In genomic region chr10:3782456-3783312, GRCh38 we compare ENCODE assay signal across 8 cellular contexts. TPM values are rescaled to one million over a fixed set of nuclear protein-coding genes. Genes with fewer than 3 reads are reported as not detected.
DNase-seq lines count a peak whose midpoint lies in the region; ATAC-seq and TF ChIP-seq lines count a peak whose summit lies in the region.

No MANE protein-coding gene starts in this region.

- peaks cover 72% of the 10 kb centered on the region for H3K36me3 Mint-ChIP-seq in activated CD8-positive, alpha-beta T cell treated with anti-CD3 and anti-CD28 coated beads, Interleukin-2, amount 10 ng/mL, durations not matched to agents 7 days and 5 days (ENCODE audit: low read depth)
- H3K36me3 Mint-ChIP-seq in mesothelial cell of epicardium, result peaks cover 36% of the 10 kb centered on the region

- POLR2A ChIA-PET in activated CD8-positive, alpha-beta T cell treated with anti-CD3 and anti-CD28 coated beads, Interleukin-2, amount 10 ng/mL, durations not matched to agents 7 days and 5 days (lab: Charles Lee), result interaction anchor here (0.6 to 6.8 kb wide), 28 partner anchors 7 to 673 kb away, joined by 3 to 658 read pairs (median 8); partner anchors contain the start of gene PITRM1

- CTCF ChIA-PET in activated CD8-positive, alpha-beta T cell treated with anti-CD3 and anti-CD28 coated beads, Interleukin-2, amount 10 ng/mL, durations not matched to agents 7 days and 5 days (lab: Charles Lee), result interaction anchor here (0.6 to 3.0 kb wide), 16 partner anchors 17 to 544 kb away, joined by 3 to 20 read pairs (median 4); no protein-coding TSS in a partner anchor

- TF ChIP-seq POLR2A in erythroblast (IDR thresholded peaks at IDR 0.05; ENCODE audit: low read length) (peak; percentile 82), suprapubic skin (IDR thresholded peaks at IDR 0.05) (peak; percentile 10 to 57)

- no peak for TF ChIP-seq EP300 in suprapubic skin (IDR thresholded peaks at IDR 0.05)

- H3K9me3 ChIP-seq in BE2C (no peaks in the 10 kb centered on the region), suprapubic skin (no peaks in the 10 kb centered on the region)

- no peaks in the 10 kb centered on the region for H3K27me3 Mint-ChIP-seq in activated CD8-positive, alpha-beta T cell treated with anti-CD3 and anti-CD28 coated beads, Interleukin-2, amount 10 ng/mL, durations not matched to agents 7 days and 5 days (ENCODE audit: low read depth)
- no peaks in the 10 kb centered on the region for H3K27me3 Mint-ChIP-seq in mesothelial cell of epicardium (ENCODE audit: low read depth)

- H3K4me1 ChIP-seq in BE2C (peaks cover 5% of the 10 kb centered on the region; the same call in 1 of the 2 replicates), suprapubic skin (peaks cover 47% of the 10 kb centered on the region)

- peak overlapping the region; percentile 100 for H3K27ac ChIP-seq in suprapubic skin

- H3K36me3 ChIP-seq in BE2C (peaks cover 67% of the 10 kb centered on the region), suprapubic skin (peaks cover 42% of the 10 kb centered on the region)

- peak overlapping the region; percentile 99 for H3K4me3 ChIP-seq in BE2C (ENCODE audit: low read depth, low read length)
- peak overlapping the region; percentile 96 for H3K4me3 ChIP-seq in suprapubic skin

- TF ChIP-seq CTCF in BE2C (IDR thresholded peaks at IDR 0.05; ENCODE audit: low read depth, low read length) (no peak), mesothelial cell of epicardium (IDR thresholded peaks at IDR 0.05; ENCODE audit: unreplicated experiment) (no peak), suprapubic skin (IDR thresholded peaks at IDR 0.05) (no peak)

- peak overlapping the region; percentile 95 for H3K4me3 Mint-ChIP-seq in activated CD8-positive, alpha-beta T cell treated with anti-CD3 and anti-CD28 coated beads, Interleukin-2, amount 10 ng/mL, durations not matched to agents 7 days and 5 days
- peak overlapping the region; percentile 86 for H3K4me3 Mint-ChIP-seq in mesothelial cell of epicardium

- H3K27ac Mint-ChIP-seq in activated CD8-positive, alpha-beta T cell treated with anti-CD3 and anti-CD28 coated beads, Interleukin-2, amount 10 ng/mL, durations not matched to agents 7 days and 5 days, result peak overlapping the region; percentile 98
- peak overlapping the region; percentile 99 for H3K27ac Mint-ChIP-seq in mesothelial cell of epicardium

- no peaks in the 10 kb centered on the region for H3K9me3 Mint-ChIP-seq in activated CD8-positive, alpha-beta T cell treated with anti-CD3 and anti-CD28 coated beads, Interleukin-2, amount 10 ng/mL, durations not matched to agents 7 days and 5 days (ENCODE audit: insufficient read depth)
- no peaks in the 10 kb centered on the region for H3K9me3 Mint-ChIP-seq in mesothelial cell of epicardium

- ATAC-seq in GM19463 (IDR thresholded peaks at IDR 0.05; ENCODE audit: unreplicated experiment), result peak; percentile 15
- ATAC-seq in activated CD8-positive, alpha-beta T cell treated with anti-CD3 and anti-CD28 coated beads, Interleukin-2, amount 10 ng/mL, durations not matched to agents 7 days and 5 days, result peak; percentile 27

- under 1% methylated on average over 13 of the region's 13 CpGs for WGBS in suprapubic skin

- no peaks in the 10 kb centered on the region for H3K27me3 ChIP-seq in BE2C
- no peaks in the 10 kb centered on the region for H3K27me3 ChIP-seq in suprapubic skin

- DNase-seq in BE2C (peak; percentile 40), NCI-H226 (peak; percentile 76), erythroblast (lab: John Stamatoyannopoulos, UW) (peak; percentile 83 to 89), mesothelial cell of epicardium (ENCODE audit: low spot score in 2 of 2, unreplicated experiment in 2 of 2) (peak in 1 of 2 experiments; percentile 55), suprapubic skin (ENCODE audit: low spot score in 2 of 2) (peak in 1 of 2 donors; percentile 86), HPDE6-E6E7 (ENCODE audit: extremely low spot score) (no peak)
- DNase-seq in activated CD8-positive, alpha-beta T cell treated with anti-CD3 and anti-CD28 coated beads, Interleukin-2, amount 10 ng/mL, durations not matched to agents 7 days and 5 days, result peak; percentile 72

- peaks cover 63% of the 10 kb centered on the region for H3K4me1 Mint-ChIP-seq in activated CD8-positive, alpha-beta T cell treated with anti-CD3 and anti-CD28 coated beads, Interleukin-2, amount 10 ng/mL, durations not matched to agents 7 days and 5 days (ENCODE audit: low read depth)
- H3K4me1 Mint-ChIP-seq in mesothelial cell of epicardium, result peaks cover 61% of the 10 kb centered on the region

RNA-seq across cellular contexts. Expression of gene KLF6, which starts 2.3 kb away (rescaled TPM):
- 56.1 TPM for polyA plus RNA-seq in BE2C (2012; ENCODE audit: insufficient read depth, insufficient read length, low read depth)
- total RNA-seq in activated CD8-positive, alpha-beta T cell treated with anti-CD3 and anti-CD28 coated beads, Interleukin-2, amount 10 ng/mL, durations not matched to agents 7 days and 5 days, result 100 to 1,000 TPM; 208 to 215 TPM
- total RNA-seq in mesothelial cell of epicardium (99.1 to 117 TPM (median 106 TPM) in 3 replicates), suprapubic skin (100 to 1,000 TPM; 242 to 484 (median 276) TPM)
